In genomic region chr7:4070214-4070613, GRCh38 we compare ENCODE assay signal across 17 cellular contexts.
DNase-seq lines count a peak whose midpoint lies in the region; ATAC-seq and TF ChIP-seq lines count a peak whose summit lies in the region.
"Had no signal": no experiment of that assay in that cellular context is flagged by ENCODE, and none has a peak within 500 bp of the region (broad histone marks: within the 10 kb centered on the region; RNA-seq: fewer than 3 reads in every experiment).

No MANE protein-coding gene starts in this region.

- H3K27ac ChIP-seq in right atrium auricular region (no peak overlapping the region), vagina (no peak overlapping the region)
- H3K27ac ChIP-seq: BLaER1, HL-60 had no signal

- H3K4me1 ChIP-seq in right atrium auricular region, result peaks cover 0 to 6% of the 10 kb centered on the region in 2 donors
- H3K4me1 ChIP-seq in vagina, result no peaks in the 10 kb centered on the region

- H3K9me3 Mint-ChIP-seq in nephron progenitor cell (no peaks in the 10 kb centered on the region), progenitor cell of endocrine pancreas (ENCODE audit: low read depth) (no peaks in the 10 kb centered on the region)
- H3K9me3 Mint-ChIP-seq: CD4-positive, alpha-beta memory T cell; GM23338 had no signal

- no peak for TF ChIP-seq POLR2A in vagina (IDR thresholded peaks at IDR 0.05)

- H3K27me3 Mint-ChIP-seq in nephron progenitor cell (ENCODE audit: low read depth, poor library complexity), result no peaks in the 10 kb centered on the region
- no peaks in the 10 kb centered on the region for H3K27me3 Mint-ChIP-seq in progenitor cell of endocrine pancreas

- H3K27ac Mint-ChIP-seq in nephron progenitor cell (peak overlapping the region; percentile 77), progenitor cell of endocrine pancreas (peak overlapping the region; percentile 19)
- H3K27ac Mint-ChIP-seq: CD14-positive monocyte; CD4-positive, alpha-beta memory T cell; GM23338 had no signal

- TF ChIP-seq CTCF in right atrium auricular region (IDR thresholded peaks at IDR 0.05), result no peak
- no peak for TF ChIP-seq CTCF in nephron progenitor cell (IDR thresholded peaks at IDR 0.05)
- TF ChIP-seq CTCF in progenitor cell of endocrine pancreas (IDR thresholded peaks at IDR 0.05; ENCODE audit: unreplicated experiment), result no peak
- no peak for TF ChIP-seq CTCF in vagina (IDR thresholded peaks at IDR 0.05)

- H3K36me3 Mint-ChIP-seq in nephron progenitor cell (ENCODE audit: low read depth) (no peaks in the 10 kb centered on the region), progenitor cell of endocrine pancreas (ENCODE audit: insufficient read depth) (peaks cover 8% of the 10 kb centered on the region)
- H3K36me3 Mint-ChIP-seq: CD14-positive monocyte; CD4-positive, alpha-beta memory T cell had no signal

- no peak overlapping the region for H3K4me3 ChIP-seq in right atrium auricular region
- H3K4me3 ChIP-seq in vagina, result no peak overlapping the region
- H3K4me3 ChIP-seq: BLaER1, GM23338 had no signal

- H3K9me3 ChIP-seq in right atrium auricular region, result no peaks in the 10 kb centered on the region
- no peaks in the 10 kb centered on the region for H3K9me3 ChIP-seq in vagina
- H3K9me3 ChIP-seq: BLaER1 had no signal

- intact Hi-C loops in left cardiac atrium (cut with DNase I) (no loop called here), vagina (cut with DNase I) (no loop called here)

- H3K36me3 ChIP-seq in right atrium auricular region (no peaks in the 10 kb centered on the region), vagina (no peaks in the 10 kb centered on the region)
- H3K36me3 ChIP-seq: BLaER1 had no signal

- ATAC-seq in left cardiac atrium (no peak), HG03097 (IDR thresholded peaks at IDR 0.05; ENCODE audit: low FRiP score, unreplicated experiment) (no peak)

- H3K27me3 ChIP-seq in right atrium auricular region, result no peaks in the 10 kb centered on the region
- H3K27me3 ChIP-seq in vagina, result no peaks in the 10 kb centered on the region
- H3K27me3 ChIP-seq: BLaER1 had no signal

- H3K4me1 Mint-ChIP-seq in nephron progenitor cell (peaks cover 74% of the 10 kb centered on the region), progenitor cell of endocrine pancreas (ENCODE audit: low read depth) (peaks cover 7% of the 10 kb centered on the region)

- no peak overlapping the region for H3K4me3 Mint-ChIP-seq in nephron progenitor cell
- H3K4me3 Mint-ChIP-seq in progenitor cell of endocrine pancreas (ENCODE audit: low read depth), result no peak overlapping the region
- H3K4me3 Mint-ChIP-seq: CD14-positive monocyte; CD4-positive, alpha-beta memory T cell; GM23338 had no signal

- peak; percentile 32 for DNase-seq in right atrium auricular region (ENCODE audit: low spot score)
- no peak for DNase-seq in left cardiac atrium
- DNase-seq in nephron progenitor cell, result no peak
- no peak for DNase-seq in progenitor cell of endocrine pancreas (ENCODE audit: low spot score, unreplicated experiment)
- DNase-seq in vagina (ENCODE audit: extremely low spot score in 2 of 2), result peak; percentile 72 to 87
- DNase-seq in NAMALWA (ENCODE audit: low spot score), result no peak
- DNase-seq in DMS153 (lab: John Stamatoyannopoulos, UW), result no peak
- DNase-seq: 8988T; CD4-positive, alpha-beta memory T cell; DMS79 treated with DMSO at 0.1 percent for 48 hours; GF-D8; H7 had no signal

Comparison
In these comparisons a context has a peak if more than half of its experiments do, and no peak if none do; other contexts are left out.
1. DNase-seq: peak in right atrium auricular region (single experiment) and vagina (2 of 2); none in left cardiac atrium (single experiment), nephron progenitor cell (single experiment), progenitor cell of endocrine pancreas (single experiment), NAMALWA (single experiment) and DMS153 (single experiment).